ENCODE assay signal across 8 cellular contexts in the genomic region with DNA sequence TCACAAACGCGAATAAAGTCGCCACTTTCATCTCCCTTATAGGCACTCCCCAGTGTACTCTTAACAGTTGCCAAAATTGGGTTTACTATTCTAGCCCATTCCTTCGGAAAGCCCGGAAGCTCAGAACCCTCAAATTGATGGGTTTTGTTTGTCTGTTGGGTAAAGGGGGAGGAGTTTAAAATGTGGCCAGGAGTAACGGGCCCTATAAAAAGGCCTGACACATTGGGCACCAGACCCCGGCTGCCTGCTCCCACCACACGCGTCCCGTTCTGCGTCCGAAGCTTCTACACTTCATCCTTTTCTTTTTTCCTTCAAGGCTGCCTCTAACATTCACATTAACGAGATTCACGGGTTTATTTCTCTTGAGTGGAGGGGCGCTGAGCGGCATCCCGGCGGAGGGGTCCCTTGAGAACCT. TPM values are rescaled to one million over a fixed set of nuclear protein-coding genes. Genes with fewer than 3 reads are reported as not detected.
DNase-seq lines count a peak whose midpoint lies in the region; ATAC-seq lines count a peak whose summit lies in the region.

No MANE protein-coding gene starts in this region.

- no peaks in the 10 kb centered on the region for H3K27me3 ChIP-seq in BLaER1

- no peaks in the 10 kb centered on the region for H4K20me1 ChIP-seq in BLaER1

- H3K36me3 Mint-ChIP-seq in activated naive CD8-positive, alpha-beta T cell treated with anti-CD3 and anti-CD28 coated beads, Interleukin-2, amount 50 U/mL, for 24 hours (ENCODE audit: low read depth), result peaks cover 10% of the 10 kb centered on the region
- H3K36me3 Mint-ChIP-seq in memory B cell, result peaks cover 15% of the 10 kb centered on the region

- ATAC-seq in HG02623 (IDR thresholded peaks at IDR 0.05; ENCODE audit: unreplicated experiment) (peak; percentile 1), memory B cell (ENCODE audit: low read depth) (no peak), GM19324 (IDR thresholded peaks at IDR 0.05; ENCODE audit: low FRiP score, unreplicated experiment) (no peak)
- no peak for ATAC-seq in activated naive CD8-positive, alpha-beta T cell treated with anti-CD3 and anti-CD28 coated beads, Interleukin-2, amount 50 U/mL, for 24 hours

- peak overlapping the region; percentile 84 for H3K4me2 ChIP-seq in BLaER1

- H3K4me1 Mint-ChIP-seq in activated naive CD8-positive, alpha-beta T cell treated with anti-CD3 and anti-CD28 coated beads, Interleukin-2, amount 50 U/mL, for 24 hours, result peaks cover 19% of the 10 kb centered on the region
- H3K4me1 Mint-ChIP-seq in memory B cell, result peaks cover 19% of the 10 kb centered on the region

- no peak overlapping the region for H3K27ac ChIP-seq in BLaER1

- no peaks in the 10 kb centered on the region for H3K9me3 Mint-ChIP-seq in activated naive CD8-positive, alpha-beta T cell treated with anti-CD3 and anti-CD28 coated beads, Interleukin-2, amount 50 U/mL, for 24 hours
- H3K9me3 Mint-ChIP-seq in memory B cell, result no peaks in the 10 kb centered on the region

- H3K4me3 Mint-ChIP-seq in activated naive CD8-positive, alpha-beta T cell treated with anti-CD3 and anti-CD28 coated beads, Interleukin-2, amount 50 U/mL, for 24 hours, result peak overlapping the region; percentile 86
- H3K4me3 Mint-ChIP-seq in memory B cell, result peak overlapping the region; percentile 94

- peak overlapping the region; percentile 95 for H3K27ac Mint-ChIP-seq in activated naive CD8-positive, alpha-beta T cell treated with anti-CD3 and anti-CD28 coated beads, Interleukin-2, amount 50 U/mL, for 24 hours
- peak overlapping the region; percentile 86 for H3K27ac Mint-ChIP-seq in memory B cell

- no peaks in the 10 kb centered on the region for H3K27me3 Mint-ChIP-seq in activated naive CD8-positive, alpha-beta T cell treated with anti-CD3 and anti-CD28 coated beads, Interleukin-2, amount 50 U/mL, for 24 hours
- H3K27me3 Mint-ChIP-seq in memory B cell, result no peaks in the 10 kb centered on the region

- peaks cover 11% of the 10 kb centered on the region for H3K36me3 ChIP-seq in BLaER1

- H3K4me3 ChIP-seq in BLaER1, result peak overlapping the region; percentile 69

- no peak for DNase-seq in activated naive CD8-positive, alpha-beta T cell treated with anti-CD3 and anti-CD28 coated beads, Interleukin-2, amount 50 U/mL, for 24 hours
- DNase-seq in memory B cell (ENCODE audit: low spot score in 2 of 2), result no peak
- DNase-seq in central memory CD4-positive, alpha-beta T cell, result no peak
- no peak for DNase-seq in hippocampal formation (lab: John Stamatoyannopoulos, UW)
- no peak for DNase-seq in ureter (ENCODE audit: low spot score)

- H3K4me1 ChIP-seq in BLaER1, result peaks cover 13% of the 10 kb centered on the region

- peak overlapping the region; percentile 88 for H3K9ac ChIP-seq in BLaER1

- no peaks in the 10 kb centered on the region for H3K9me3 ChIP-seq in BLaER1

RNA-seq across cellular contexts. Expression of gene NHEJ1, which starts 0.8 kb away (rescaled TPM):
- 13.9 TPM for total RNA-seq in ureter

RNA-seq across cellular contexts. Expression of gene SLC23A3, which starts 10.1 kb away (rescaled TPM):
- 1.6 TPM for total RNA-seq in ureter

RNA-seq across cellular contexts. Expression of gene CNPPD1, which starts 16.9 kb away (rescaled TPM):
- total RNA-seq in ureter, result 56.4 TPM

RNA-seq across cellular contexts. Expression of gene RETREG2, which starts 18.3 kb away (rescaled TPM):
- 79.6 TPM for total RNA-seq in ureter

RNA-seq across cellular contexts. Expression of gene ZFAND2B, which starts 46.8 kb away (rescaled TPM):
- total RNA-seq in ureter, result 28.7 TPM
